Comparison of ENCODE assay signal across 8 cellular contexts in genomic region chr4:113467581-113467980, GRCh38.
DNase-seq lines count a peak whose midpoint lies in the region; ATAC-seq, FAIRE-seq and TF ChIP-seq lines count a peak whose summit lies in the region.

No MANE protein-coding gene starts in this region.

- peak overlapping the region in 19 of 21 experiments; percentile 50 to 86 (median 80) for H3K27ac ChIP-seq in skin epidermis

- no peak for DNase-seq in H54 (ENCODE audit: insufficient read length, low spot score)
- DNase-seq in SW 1271 (lab: John Stamatoyannopoulos, UW): peak; percentile 27 to 49
- DNase-seq in foreskin fibroblast: peak; percentile 77 to 87
- no peak for DNase-seq in posterior cingulate gyrus
- DNase-seq in stimulated activated CD8-positive, alpha-beta memory T cell treated with anti-CD3 and anti-CD28 coated beads, Interleukin-4, amount 100 ng/mL, for 48 hours: no peak

- TF ChIP-seq POLR2A in H54 (IDR thresholded peaks at IDR 0.05; ENCODE audit: low read depth, low read length): no peak

- ATAC-seq in GM18861 (IDR thresholded peaks at IDR 0.05; ENCODE audit: unreplicated experiment) (no peak), HG03565 (IDR thresholded peaks at IDR 0.05; ENCODE audit: unreplicated experiment) (no peak)

- no peak for TF ChIP-seq CTCF in foreskin fibroblast (IDR thresholded peaks at IDR 0.05; ENCODE audit: low read depth, low read length)

- H3K4me3 ChIP-seq in foreskin fibroblast (ENCODE audit: low read depth in 1 of 2, low read length in 2 of 2) (peak overlapping the region; percentile 16 to 40), skin epidermis (no peak overlapping the region)

- peak; percentile 70 for FAIRE-seq in H54 (lab: Jason Lieb, UNC)

- intact Hi-C loops in posterior cingulate gyrus (cut with DNase I): no loop called here

Comparison
In these comparisons a context has a peak if more than half of its experiments do, and no peak if none do; other contexts are left out.
1. DNase-seq: peak in SW 1271 (2 of 2) and foreskin fibroblast (2 of 2); none in H54 (single experiment), posterior cingulate gyrus (0 of 10) and stimulated activated CD8-positive, alpha-beta memory T cell treated with anti-CD3 and anti-CD28 coated beads, Interleukin-4, amount 100 ng/mL, for 48 hours (single experiment).
2. H3K4me3 ChIP-seq: peak in foreskin fibroblast (2 of 2); none in skin epidermis (0 of 7).